ENCODE assay signal across 9 cellular contexts in genomic region chr5:10596310-10596703, GRCh38. TPM values are rescaled to one million over a fixed set of nuclear protein-coding genes. Genes with fewer than 3 reads are reported as not detected.
DNase-seq lines count a peak whose midpoint lies in the region; TF ChIP-seq lines count a peak whose summit lies in the region.
"Had no signal": no experiment of that assay in that cellular context is flagged by ENCODE, and none has a peak within 500 bp of the region (broad histone marks: within the 10 kb centered on the region; RNA-seq: fewer than 3 reads in every experiment).

No MANE protein-coding gene starts in this region.

- H3K4me3 ChIP-seq in GM12865 (ENCODE audit: low read depth, low read length) (peak overlapping the region; percentile 35), SJCRH30 (no peak overlapping the region; the same call in 1 of the 2 replicates), epithelial cell of proximal tubule (ENCODE audit: low read depth, low read length) (peak overlapping the region; percentile 41), skeletal muscle tissue (ENCODE audit: low read length in 3 of 3) (peak overlapping the region; percentile 45 to 64 (median 52))

- no peaks in the 10 kb centered on the region for H3K36me3 Mint-ChIP-seq in immature natural killer cell

- H3K27ac ChIP-seq in SJCRH30 (peak overlapping the region; percentile 67; the same call in 1 of the 2 replicates), skeletal muscle tissue (ENCODE audit: low read depth, low read length) (peak overlapping the region; percentile 80)

- H3K27me3 ChIP-seq in SJCRH30 (no peaks in the 10 kb centered on the region), skeletal muscle tissue (ENCODE audit: control insufficient read depth in 3 of 3, insufficient read depth in 3 of 3, low read length in 3 of 3) (no peaks in the 10 kb centered on the region)

- peak overlapping the region in 1 of 3 donors; percentile 70 for H3K9ac ChIP-seq in skeletal muscle tissue (ENCODE audit: low read depth in 1 of 3, low read length in 3 of 3)

- peak overlapping the region in 2 of 5 donors; percentile 24 to 37 for H3K4me3 Mint-ChIP-seq in immature natural killer cell

- H3K36me3 ChIP-seq in SJCRH30 (no peaks in the 10 kb centered on the region), skeletal muscle tissue (ENCODE audit: control insufficient read depth in 3 of 3, insufficient read depth in 3 of 3, low read length in 3 of 3) (no peaks in the 10 kb centered on the region)

- TF ChIP-seq CTCF in GM12865 (IDR thresholded peaks at IDR 0.05; ENCODE audit: insufficient read depth, low read depth, low read length, missing control alignments) = no peak
- TF ChIP-seq CTCF in epithelial cell of proximal tubule (conservative IDR thresholded peaks at IDR 0.05; ENCODE audit: low read depth, low read length) = no peak

- H3K4me1 Mint-ChIP-seq in immature natural killer cell = peaks cover 7 to 8% of the 10 kb centered on the region in 2 donors

- no peaks in the 10 kb centered on the region for H3K9me3 ChIP-seq in SJCRH30 (replicated peaks)
- no peaks in the 10 kb centered on the region for H3K9me3 ChIP-seq in skeletal muscle tissue (ENCODE audit: control insufficient read depth in 3 of 3, low read length in 3 of 3)

- peaks cover under 1 to 11% (median 7%) of the 10 kb centered on the region in 3 donors for H3K27me3 Mint-ChIP-seq in immature natural killer cell (ENCODE audit: low read depth in 3 of 3)

- peaks cover 0 to 2% (median 0%) of the 10 kb centered on the region in 6 donors for H3K9me3 Mint-ChIP-seq in immature natural killer cell

- DNase-seq in GM12865 (ENCODE audit: low read depth) (no peak), SJCRH30 (no peak), epithelial cell of proximal tubule (ENCODE audit: low read depth) (no peak), kidney tubule cell (ENCODE audit: low spot score) (no peak), immature natural killer cell (no peak), NCI-H510A (lab: John Stamatoyannopoulos, UW) (no peak)
- DNase-seq: activated CD8-positive, alpha-beta memory T cell treated with anti-CD3 and anti-CD28 coated beads, Interleukin-2, amount 50 U/mL, for 4 hours; hypothalamus had no signal

- H3K27ac Mint-ChIP-seq in immature natural killer cell = peak overlapping the region in 1 of 6 donors; percentile 18

- H3K4me1 ChIP-seq in SJCRH30 (peaks cover 18% of the 10 kb centered on the region), skeletal muscle tissue (ENCODE audit: control insufficient read depth in 3 of 3, insufficient read depth in 3 of 3, low read length in 3 of 3) (peaks cover 23 to 40% (median 25%) of the 10 kb centered on the region in 3 donors)

RNA-seq across cellular contexts. Expression of gene ANKRD33B, which starts 32.4 kb away (rescaled TPM):
- total RNA-seq in SJCRH30 (2014; rRNA removed; shearing (Covaris generic)) = 3.5 and 4.0 TPM in 2 replicates
- total RNA-seq in epithelial cell of proximal tubule (2.3 and 3.9 TPM in 2 replicates), skeletal muscle tissue (2.6 TPM)
- under 1 TPM in 2 of 3 donors, not detected in 1; 0.13 to 0.15 TPM for polyA plus RNA-seq in immature natural killer cell
